In the genomic region with DNA sequence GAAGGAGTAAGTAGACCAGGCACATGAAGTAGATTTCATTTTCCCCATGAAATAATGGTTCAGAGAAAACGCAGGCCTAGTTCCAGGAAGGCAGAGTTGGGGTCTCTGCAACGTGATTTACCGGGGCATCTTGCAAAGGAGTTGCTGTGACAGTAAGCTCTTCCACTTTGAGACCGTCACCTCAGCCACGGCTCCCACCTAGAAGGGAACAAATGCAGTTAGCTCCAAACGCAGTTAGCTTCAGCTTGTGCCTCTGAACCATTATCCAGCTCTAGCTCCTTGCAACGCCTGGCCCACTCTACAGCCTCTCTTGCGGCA, we compare ENCODE assay signal across 8 cellular contexts. TPM values are rescaled to one million over a fixed set of nuclear protein-coding genes. Genes with fewer than 3 reads are reported as not detected.
DNase-seq lines count a peak whose midpoint lies in the region; TF ChIP-seq lines count a peak whose summit lies in the region.

No MANE protein-coding gene starts in this region.

- H2AFZ ChIP-seq in parathyroid adenoma: peak overlapping the region; percentile 87

- H3K36me3 ChIP-seq in Caco-2 (ENCODE audit: control insufficient read depth, insufficient read depth, low read length) (peaks cover 10% of the 10 kb centered on the region), Peyer's patch (peaks cover 0 to 23% (median 0%) of the 10 kb centered on the region in 3 donors), esophagus muscularis mucosa (peaks cover 24 to 46% (median 39%) of the 10 kb centered on the region in 4 donors), parathyroid adenoma (ENCODE audit: control insufficient read depth, insufficient read depth, low read length) (peaks cover 3% of the 10 kb centered on the region)

- CTCF ChIA-PET in Caco-2 (lab: Charles Lee) (interaction anchor here (3.1 kb wide), 1 partner anchor 14 kb away, joined by 14 read pairs; the partner anchor contains the start of gene CCM2), GM10248 (lab: Yijun Ruan, JAX) (interaction anchor here (2.2 kb wide), 1 partner anchor 13 kb away, joined by 6 read pairs; no protein-coding TSS in a partner anchor)

- TF ChIP-seq POLR2A in Peyer's patch (IDR thresholded peaks at IDR 0.05) (no peak), esophagus muscularis mucosa (IDR thresholded peaks at IDR 0.05; ENCODE audit: low read depth) (no peak)

- H3K27me3 Mint-ChIP-seq in Caco-2 (ENCODE audit: insufficient read depth, unreplicated experiment): no peaks in the 10 kb centered on the region

- no peaks in the 10 kb centered on the region for H3K9me3 ChIP-seq in Caco-2
- no peaks in the 10 kb centered on the region for H3K9me3 ChIP-seq in Peyer's patch
- H3K9me3 ChIP-seq in esophagus muscularis mucosa: no peaks in the 10 kb centered on the region
- no peaks in the 10 kb centered on the region for H3K9me3 ChIP-seq in parathyroid adenoma (ENCODE audit: control insufficient read depth, low read length)

- no peaks in the 10 kb centered on the region for H3K27me3 ChIP-seq in Caco-2 (replicated peaks; ENCODE audit: control insufficient read depth, insufficient read depth, low read length)
- no peaks in the 10 kb centered on the region for H3K27me3 ChIP-seq in Peyer's patch
- no peaks in the 10 kb centered on the region for H3K27me3 ChIP-seq in esophagus muscularis mucosa
- no peaks in the 10 kb centered on the region for H3K27me3 ChIP-seq in parathyroid adenoma (ENCODE audit: control insufficient read depth, insufficient read depth, low read length)

- H3K4me3 ChIP-seq in Caco-2 (ENCODE audit: low read depth, low read length) (peak overlapping the region; percentile 80), Peyer's patch (peak overlapping the region; percentile 45 to 65 (median 54)), esophagus muscularis mucosa (peak overlapping the region; percentile 60 to 69 (median 64)), parathyroid adenoma (ENCODE audit: low read depth, low read length) (peak overlapping the region; percentile 76)

- no TSS peak for BruUV-seq in Caco-2 (replicated peaks; lab: Mats Ljungman, UMichigan)

- POLR2A ChIA-PET in Caco-2 (lab: Charles Lee): interaction anchor here (0.5 to 3.8 kb wide), 7 partner anchors 8 to 352 kb away, joined by 3 to 73 read pairs (median 3); partner anchors contain the start of genes CCM2, PURB and TBRG4
- POLR2A ChIA-PET in GM10248 (lab: Yijun Ruan, JAX): interaction anchor here (0.7 to 1.9 kb wide), 4 partner anchors 12 to 40 kb away, joined by 3 to 13 read pairs (median 3); partner anchors contain the start of gene CCM2

- 16% methylated on average over 3 of the region's 8 CpGs for WGBS in esophagus muscularis mucosa

- no peak for TF ChIP-seq EP300 in esophagus muscularis mucosa (IDR thresholded peaks at IDR 0.05)

- peak overlapping the region; percentile 79 for H3K4me2 ChIP-seq in parathyroid adenoma (ENCODE audit: low read length)

- peaks cover 63% of the 10 kb centered on the region for H3K36me3 Mint-ChIP-seq in Caco-2 (ENCODE audit: insufficient read depth, unreplicated experiment)

- no peak for DNase-seq in Caco-2
- peak in 1 of 3 donors; percentile 67 for DNase-seq in Peyer's patch
- DNase-seq in esophagus muscularis mucosa (ENCODE audit: extremely low spot score): no peak
- no peak for DNase-seq in NCI-H187 treated with DMSO at 0.1 percent for 48 hours (lab: John Stamatoyannopoulos, UW)
- no peak for DNase-seq in NCI-H774 (lab: John Stamatoyannopoulos, UW)
- DNase-seq in GM10248 (ENCODE audit: extremely low spot score): no peak
- no peak for DNase-seq in HK-2 (ENCODE audit: unreplicated experiment)

- H3K27ac ChIP-seq in Peyer's patch (peak overlapping the region; percentile 86 to 91 (median 87)), esophagus muscularis mucosa (replicated peaks in 1 of 4) (peak overlapping the region; percentile 89 to 96 (median 94)), parathyroid adenoma (peak overlapping the region; percentile 92)

- peak overlapping the region; percentile 97 for H3K4me3 Mint-ChIP-seq in Caco-2 (ENCODE audit: unreplicated experiment)

- intact Hi-C loops in Caco-2 (cut with micrococcal nuclease; ENCODE audit: unreplicated experiment) (loop anchor here (1.0 to 10.0 kb wide), 6 partner anchors 13 to 401 kb away; partner anchors contain the start of genes H2AZ2, PPIA, PURB and TBRG4), esophagus muscularis mucosa (cut with DNase I) (loop anchor here (5.0 to 10.0 kb wide), 2 partner anchors 126 to 401 kb away; partner anchors contain the start of genes TBRG4 and TMED4)

- peaks cover 17% of the 10 kb centered on the region for H3K4me1 Mint-ChIP-seq in Caco-2 (ENCODE audit: low read depth, unreplicated experiment)

- H3K27ac Mint-ChIP-seq in Caco-2 (ENCODE audit: unreplicated experiment): peak overlapping the region; percentile 100

- no peaks in the 10 kb centered on the region for H3K9me3 Mint-ChIP-seq in Caco-2 (ENCODE audit: unreplicated experiment)

- H3K4me1 ChIP-seq in Caco-2 (peaks cover 11% of the 10 kb centered on the region), Peyer's patch (peaks cover 0 to 13% (median 5%) of the 10 kb centered on the region in 4 donors), esophagus muscularis mucosa (peaks cover 13 to 40% (median 37%) of the 10 kb centered on the region in 4 donors), parathyroid adenoma (peaks cover 11% of the 10 kb centered on the region)

- H3K9ac ChIP-seq in parathyroid adenoma: no peak overlapping the region

- TF ChIP-seq CTCF in Caco-2 (IDR thresholded peaks at IDR 0.05; ENCODE audit: insufficient read depth in 1 of 2, low read depth in 1 of 2, low read length in 1 of 2, severe bottlenecking in 1 of 2, unreplicated experiment in 1 of 2): no peak
- TF ChIP-seq CTCF in Peyer's patch (IDR thresholded peaks at IDR 0.05): no peak
- TF ChIP-seq CTCF in esophagus muscularis mucosa (IDR thresholded peaks at IDR 0.05): no peak
- no peak for TF ChIP-seq CTCF in parathyroid adenoma (IDR thresholded peaks at IDR 0.05)
- no peak for TF ChIP-seq CTCF in GM10248 (IDR thresholded peaks at IDR 0.05; ENCODE audit: control extremely low read depth, extremely low read depth, low read depth, missing control alignments)

- no peaks in the 10 kb centered on the region for H3K79me2 ChIP-seq in parathyroid adenoma

RNA-seq across cellular contexts. Expression of gene MYO1G, which starts 7.0 kb away (rescaled TPM):
- 0.19 and 0.36 TPM in 2 replicates for total RNA-seq in Caco-2 (2022)
- 10 to 100 TPM in 1 of 4 donors, 1 to 10 TPM in 3; 2.7 to 14.9 (median 5.0) TPM for total RNA-seq in Peyer's patch
- 1 to 10 TPM in 3 of 4 donors, under 1 TPM in 1; 0.78 to 6.8 (median 3.1) TPM for total RNA-seq in esophagus muscularis mucosa

RNA-seq across cellular contexts. Expression of gene CCM2, which starts 14.1 kb away (rescaled TPM):
- total RNA-seq in Caco-2 (2022): 28.1 and 28.2 TPM in 2 replicates
- 10 to 100 TPM; 23.3 to 49.5 (median 32.5) TPM for total RNA-seq in Peyer's patch
- total RNA-seq in esophagus muscularis mucosa: 10 to 100 TPM; 40.3 to 61.7 (median 49.4) TPM
